In genomic region chrX:117517994-117518393, GRCh38 we compare ENCODE assay signal across 33 cellular contexts.
"Had no signal": no experiment of that assay in that cellular context is flagged by ENCODE, and none has a peak within 500 bp of the region (broad histone marks: within the 10 kb centered on the region; RNA-seq: fewer than 3 reads in every experiment).

No MANE protein-coding gene starts in this region.

- H3K27ac ChIP-seq: adrenal gland, cardiac muscle cell, VCaP had no signal

- H3K9me3 ChIP-seq: adrenal gland had no signal

- FAIRE-seq: bronchial epithelial cell, TTC549 had no signal

- H3K27me3 ChIP-seq: adrenal gland, cardiac muscle cell had no signal

- H3K4me3 ChIP-seq: adrenal gland, cardiac muscle cell had no signal

- ATAC-seq: activated CD8-positive, alpha-beta T cell treated with anti-CD3 and anti-CD28 coated beads for 36 hours; activated naive CD4-positive, alpha-beta T cell treated with anti-CD3 and anti-CD28 coated beads, Interleukin-2, amount 50 U/mL, for 72 hours; activated T-cell treated with anti-CD3 and anti-CD28 coated beads, Interleukin-2, amount 50 U/mL, for 4 hours; activated T-cell treated with anti-CD3 and anti-CD28 coated beads, Interleukin-2, amount 50 U/mL, for 72 hours; activated T-helper 17 cell treated with anti-CD3 and anti-CD28 coated beads, Interleukin-2, amount 50 U/mL, for 72 hours had no signal

- H3K4me1 ChIP-seq: adrenal gland had no signal

- H3K36me3 ChIP-seq: adrenal gland, cardiac muscle cell had no signal

- DNase-seq: activated B cell treated with CpG ODN at 0.5 μM for 24 hours; activated CD4-positive, alpha-beta memory T cell treated with anti-CD3 and anti-CD28 coated beads for 36 hours; activated CD4-positive, alpha-beta T cell treated with anti-CD3 and anti-CD28 coated beads for 4 hours; activated CD4-positive, alpha-beta T cell treated with anti-CD3 and anti-CD28 coated beads, Interleukin-2, amount 10 ng/mL, durations not matched to agents 24 days and 14 days; activated CD4-positive, alpha-beta T cell treated with anti-CD3 and anti-CD28 coated beads, Interleukin-2, amount 50 U/mL, for 1 hour; activated CD4-positive, alpha-beta T cell treated with anti-CD3 and anti-CD28 coated beads, Interleukin-2, amount 50 U/mL, for 4 hours; activated CD4-positive, CD25-positive, alpha-beta regulatory T cell treated with anti-CD3 and anti-CD28 coated beads, Interleukin-2, amount 50 U/mL, for 72 hours; activated CD8-positive, alpha-beta memory T cell treated with anti-CD3 and anti-CD28 coated beads, Interleukin-2, amount 50 U/mL, for 4 hours; activated CD8-positive, alpha-beta T cell treated with anti-CD3 and anti-CD28 coated beads for 36 hours; activated effector memory CD4-positive, alpha-beta T cell treated with anti-CD3 and anti-CD28 coated beads, Interleukin-2, amount 50 U/mL, for 16 hours; activated gamma-delta T cell treated with Interleukin-2 at 50 U/mL for 16 hours; activated naive CD4-positive, alpha-beta T cell; activated naive CD4-positive, alpha-beta T cell treated with anti-CD3 and anti-CD28 coated beads for 36 hours; activated naive CD4-positive, alpha-beta T cell treated with anti-CD3 and anti-CD28 coated beads, Interleukin-2, amount 50 U/mL, for 16 hours; activated naive CD8-positive, alpha-beta T cell treated with anti-CD3 and anti-CD28 coated beads for 36 hours; activated T-cell treated with anti-CD3 and anti-CD28 coated beads for 4 hours; activated T-cell treated with anti-CD3 and anti-CD28 coated beads, Interleukin-2, amount 50 U/mL, for 1 hour; activated T-cell treated with anti-CD3 and anti-CD28 coated beads, Interleukin-2, amount 50 U/mL, for 4 hours; activated T-cell treated with anti-CD3 and anti-CD28 coated beads, Interleukin-2, amount 50 U/mL, for 72 hours; adrenal gland; amniotic stem cell; aorta; caudate nucleus; cerebellar nuclear complex; T-helper 1 cell; T-helper 2 cell; T-helper 9 cell had no signal
